10 cellular contexts compared by ENCODE assay signal in genomic region chr1:25432749-25433388, GRCh38. TPM values are rescaled to one million over a fixed set of nuclear protein-coding genes. Genes with fewer than 3 reads are reported as not detected.
DNase-seq lines count a peak whose midpoint lies in the region; ATAC-seq, FAIRE-seq and TF ChIP-seq lines count a peak whose summit lies in the region.
"Had no signal": no experiment of that assay in that cellular context is flagged by ENCODE, and none has a peak within 500 bp of the region (broad histone marks: within the 10 kb centered on the region; RNA-seq: fewer than 3 reads in every experiment).

No MANE protein-coding gene starts in this region.

- intact Hi-C loops in activated CD4-positive, alpha-beta memory T cell treated with anti-CD3 and anti-CD28 coated beads for 36 hours (cut with micrococcal nuclease): loop anchor here (5.0 kb wide), 2 partner anchors 96 to 799 kb away; partner anchors contain the start of genes CEP85 and TMEM50A
- intact Hi-C loops in tibial artery (cut with DNase I; ENCODE audit: low total_unique reads): no loop called here

- peaks cover 6% of the 10 kb centered on the region for H3K27me3 Mint-ChIP-seq in activated naive CD4-positive, alpha-beta T cell treated with anti-CD3 and anti-CD28 coated beads, Interleukin-2, amount 10 ng/mL, durations not matched to agents 7 days and 5 days
- H3K27me3 Mint-ChIP-seq in activated CD4-positive, alpha-beta memory T cell treated with anti-CD3 and anti-CD28 coated beads for 36 hours: no peaks in the 10 kb centered on the region

- peaks cover 9% of the 10 kb centered on the region for H3K36me3 Mint-ChIP-seq in activated naive CD4-positive, alpha-beta T cell treated with anti-CD3 and anti-CD28 coated beads, Interleukin-2, amount 10 ng/mL, durations not matched to agents 7 days and 5 days
- peaks cover 3% of the 10 kb centered on the region for H3K36me3 Mint-ChIP-seq in activated CD4-positive, alpha-beta memory T cell treated with anti-CD3 and anti-CD28 coated beads for 36 hours

- peaks cover 0 to 67% (median 34%) of the 10 kb centered on the region in 4 donors for H3K4me1 ChIP-seq in tibial artery

- no peaks in the 10 kb centered on the region for H3K27me3 ChIP-seq in tibial artery

- peak overlapping the region; percentile 84 for H3K4me3 Mint-ChIP-seq in activated naive CD4-positive, alpha-beta T cell treated with anti-CD3 and anti-CD28 coated beads, Interleukin-2, amount 10 ng/mL, durations not matched to agents 7 days and 5 days
- H3K4me3 Mint-ChIP-seq in activated CD4-positive, alpha-beta memory T cell treated with anti-CD3 and anti-CD28 coated beads for 36 hours: peak overlapping the region; percentile 80

- H3K4me3 ChIP-seq in tibial artery: peak overlapping the region; percentile 97 to 99

- peak overlapping the region; percentile 94 to 98 for H3K27ac ChIP-seq in tibial artery

- ATAC-seq in GM18511 (IDR thresholded peaks at IDR 0.05; ENCODE audit: unreplicated experiment): no peak
- ATAC-seq: Panc1 had no signal

- DNase-seq in activated naive CD4-positive, alpha-beta T cell treated with anti-CD3 and anti-CD28 coated beads, Interleukin-2, amount 10 ng/mL, durations not matched to agents 7 days and 5 days: no peak
- DNase-seq in activated naive CD4-positive, alpha-beta T cell treated with Interleukin-2 at 50 U/mL for 16 hours: no peak
- no peak for DNase-seq in activated CD4-positive, alpha-beta memory T cell treated with anti-CD3 and anti-CD28 coated beads for 36 hours
- DNase-seq in inferior parietal cortex (ENCODE audit: extremely low spot score) (peak; percentile 22), tibial artery (no peak), HTR-8/SVneo (ENCODE audit: insufficient read length, low spot score) (no peak), A172 (ENCODE audit: low spot score) (no peak)
- DNase-seq: NCI-H1092 treated with DMSO at 0.1 percent for 48 hours had no signal

- TF ChIP-seq CTCF in tibial artery (IDR thresholded peaks at IDR 0.05): no peak

- H3K4me1 Mint-ChIP-seq in activated naive CD4-positive, alpha-beta T cell treated with anti-CD3 and anti-CD28 coated beads, Interleukin-2, amount 10 ng/mL, durations not matched to agents 7 days and 5 days: peaks cover 63% of the 10 kb centered on the region
- H3K4me1 Mint-ChIP-seq in activated CD4-positive, alpha-beta memory T cell treated with anti-CD3 and anti-CD28 coated beads for 36 hours (ENCODE audit: low read depth): peaks cover 56% of the 10 kb centered on the region

- peak overlapping the region; percentile 77 for H3K27ac Mint-ChIP-seq in activated naive CD4-positive, alpha-beta T cell treated with anti-CD3 and anti-CD28 coated beads, Interleukin-2, amount 10 ng/mL, durations not matched to agents 7 days and 5 days
- peak overlapping the region; percentile 11 for H3K27ac Mint-ChIP-seq in activated CD4-positive, alpha-beta memory T cell treated with anti-CD3 and anti-CD28 coated beads for 36 hours

- no peaks in the 10 kb centered on the region for H3K9me3 ChIP-seq in tibial artery

- no peaks in the 10 kb centered on the region for H3K9me3 Mint-ChIP-seq in activated naive CD4-positive, alpha-beta T cell treated with anti-CD3 and anti-CD28 coated beads, Interleukin-2, amount 10 ng/mL, durations not matched to agents 7 days and 5 days
- no peaks in the 10 kb centered on the region for H3K9me3 Mint-ChIP-seq in activated CD4-positive, alpha-beta memory T cell treated with anti-CD3 and anti-CD28 coated beads for 36 hours

- FAIRE-seq in HTR-8/SVneo (lab: Jason Lieb, UNC): no peak

- POLR2A ChIA-PET in activated CD4-positive, alpha-beta memory T cell treated with anti-CD3 and anti-CD28 coated beads for 36 hours (lab: Charles Lee): no interaction called here

- H3K36me3 ChIP-seq in tibial artery: no peaks in the 10 kb centered on the region

- CTCF ChIA-PET in activated naive CD4-positive, alpha-beta T cell treated with anti-CD3 and anti-CD28 coated beads, Interleukin-2, amount 10 ng/mL, durations not matched to agents 7 days and 5 days (lab: Charles Lee): no interaction called here
- CTCF ChIA-PET in activated CD4-positive, alpha-beta memory T cell treated with anti-CD3 and anti-CD28 coated beads for 36 hours (lab: Charles Lee): interaction anchor here (1.5 kb wide), 1 partner anchor 55 kb away, joined by 8 read pairs; no protein-coding TSS in a partner anchor

RNA-seq across cellular contexts. Expression of gene MACO1, which starts 2.2 kb away (rescaled TPM):
- total RNA-seq in activated CD4-positive, alpha-beta memory T cell treated with anti-CD3 and anti-CD28 coated beads for 36 hours: 10 to 100 TPM; 11.0 to 11.4 TPM
- total RNA-seq in A172 (2014; rRNA removed; shearing (Covaris generic)): 12.4 and 12.6 TPM in 2 replicates

RNA-seq across cellular contexts. Expression of gene RHCE, which starts 12.2 kb away (rescaled TPM):
- total RNA-seq in activated CD4-positive, alpha-beta memory T cell treated with anti-CD3 and anti-CD28 coated beads for 36 hours: under 1 TPM; 0.44 to 0.45 TPM
- total RNA-seq in A172 (2014; rRNA removed; shearing (Covaris generic)): 0.38 TPM in 1 of 2 replicates, not detected in the other
